8 cellular contexts compared by ENCODE assay signal in the genomic region with DNA sequence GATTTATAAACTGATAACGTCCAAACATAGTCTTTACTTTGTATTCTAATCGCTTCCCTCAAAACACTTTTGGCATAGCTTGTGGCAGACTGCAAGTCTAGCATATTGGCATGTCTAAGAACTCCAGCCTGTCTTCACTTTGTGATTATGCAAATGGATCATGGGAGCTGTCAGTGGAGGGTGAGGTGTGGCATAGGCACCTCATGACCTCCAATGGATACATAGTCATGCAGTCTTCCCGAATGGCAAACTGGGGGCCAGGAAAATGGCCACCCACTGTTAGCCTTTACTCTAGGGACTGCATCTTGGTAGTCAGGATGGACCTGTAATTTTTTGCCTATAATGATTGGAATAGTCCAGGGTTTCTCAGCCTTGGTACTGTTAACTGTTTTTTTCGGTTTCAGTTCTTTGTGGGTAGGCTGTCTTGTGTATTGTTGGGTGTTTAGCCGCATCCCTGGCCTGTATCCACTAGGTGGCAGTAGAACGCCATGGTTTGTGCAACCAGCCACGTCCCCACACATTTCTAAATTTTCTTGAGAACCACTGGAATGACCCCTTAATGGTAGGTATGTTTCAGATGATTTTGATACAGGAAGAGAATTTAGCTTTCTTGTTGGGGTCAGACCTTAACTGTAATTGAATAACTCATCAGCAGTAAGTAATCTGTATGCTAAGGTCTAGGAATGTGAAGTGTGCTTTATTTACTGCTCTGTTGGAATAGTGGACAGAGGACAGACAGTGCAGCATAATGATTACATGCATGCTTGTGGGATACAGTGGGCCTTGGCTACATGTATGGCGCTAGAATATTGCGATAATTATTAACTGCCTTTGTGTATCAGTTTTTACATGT. TPM values are rescaled to one million over a fixed set of nuclear protein-coding genes. Genes with fewer than 3 reads are reported as not detected.
DNase-seq lines count a peak whose midpoint lies in the region; ATAC-seq, FAIRE-seq and TF ChIP-seq lines count a peak whose summit lies in the region.

No MANE protein-coding gene starts in this region.

- no peaks in the 10 kb centered on the region for H3K79me2 ChIP-seq in K562 (ENCODE audit: control insufficient read depth, insufficient read depth, low read length)

- H3K4me3 ChIP-seq in K562, result no peak overlapping the region
- no peak overlapping the region for H3K4me3 ChIP-seq in iPS DF 6.9 (ENCODE audit: low read length)
- no peak overlapping the region for H3K4me3 ChIP-seq in small intestine (ENCODE audit: low read depth in 1 of 2, low read length in 2 of 2)

- CTCF ChIA-PET in K562 (lab: Yijun Ruan, JAX; ENCODE audit: low intra/inter-chr PET ratio), result interaction anchor here (0.6 to 2.2 kb wide), 6 partner anchors 52 to 1244 kb away, joined by 3 to 23 read pairs (median 5); no protein-coding TSS in a partner anchor

- BruUV-seq in K562 (replicated peaks; lab: Mats Ljungman, UMichigan), result no TSS peak

- H3K4me3 Mint-ChIP-seq in HFFc6, result peak overlapping the region; percentile 63

- H2AFZ ChIP-seq in K562 (ENCODE audit: low read depth, low read length), result no peak overlapping the region

- H3K9me3 Mint-ChIP-seq in HFFc6, result no peaks in the 10 kb centered on the region; the same call in 1 of the 2 replicates

- TF ChIP-seq RAD21 in K562 (CRISPR knock-in tag; conservative IDR thresholded peaks at IDR 0.05 in 1 of 2, IDR thresholded peaks at IDR 0.05 in 1 of 2), result peak; percentile 86 to 92

- DNase-seq in NCI-H2081 (lab: John Stamatoyannopoulos, UW) (peak; percentile 76 to 79), NCI-H2081 treated with DMSO at 0.1 percent for 48 hours (lab: John Stamatoyannopoulos, UW) (no peak), HFFc6 (peak; percentile 66), MV-4-11 (lab: John Stamatoyannopoulos, UW) (peak; percentile 76), K562 (ENCODE audit: extremely low read depth in 1 of 4, low spot score in 3 of 4) (peak; percentile 76 to 81 (median 77)), iPS DF 6.9 (ENCODE audit: low read depth, low spot score) (peak; percentile 60), small intestine (peak; percentile 77)

- no peak for TF ChIP-seq EP300 in K562 (IDR thresholded peaks at IDR 0.05; ENCODE audit: low read length)

- POLR2A ChIA-PET in K562 (lab: Yijun Ruan, JAX), result no interaction called here

- no peak overlapping the region for H3K9ac ChIP-seq in K562 (ENCODE audit: insufficient read depth in 1 of 2, low read depth in 2 of 2, low read length in 2 of 2)

- 8% methylated on average over 9 of the region's 9 CpGs for WGBS in K562 (ENCODE audit: insufficient coverage, low coverage, missing lambda C conversion rate)
- no CpG with 5 or more reads among the region's 9 CpGs for WGBS in iPS DF 6.9 (ENCODE audit: insufficient coverage, insufficient read length)
- 36 to 39% (median 38%) methylated on average over 9 of the region's 9 CpGs for WGBS in small intestine, 3 donors

- no peaks in the 10 kb centered on the region for H4K20me1 ChIP-seq in K562 (replicated peaks; ENCODE audit: control insufficient read depth, insufficient read depth, low read length)

- FAIRE-seq in TTC549 (lab: Jason Lieb, UNC) (peak; percentile 69), K562 (lab: Jason Lieb, UNC) (peak; percentile 93), small intestine (lab: Jason Lieb, UNC) (no peak)

- peaks cover under 1% of the 10 kb centered on the region; the same call in 1 of the 2 replicates for H3K36me3 Mint-ChIP-seq in HFFc6 (ENCODE audit: low read depth)

- H3K36me3 ChIP-seq in K562 (ENCODE audit: control insufficient read depth, insufficient read depth, low read length) (no peaks in the 10 kb centered on the region), iPS DF 6.9 (ENCODE audit: control insufficient read depth, insufficient read depth, low read length) (no peaks in the 10 kb centered on the region), small intestine (ENCODE audit: control insufficient read depth in 2 of 2, insufficient read depth in 2 of 2, low read length in 2 of 2) (no peaks in the 10 kb centered on the region)

- H3K4me2 ChIP-seq in K562 (ENCODE audit: insufficient read depth, low read length), result no peak overlapping the region; the same call in 1 of the 2 replicates

- H3K9me3 ChIP-seq in K562 (replicated peaks; ENCODE audit: control insufficient read depth, insufficient read depth, low read depth, low read length) (no peaks in the 10 kb centered on the region), iPS DF 6.9 (ENCODE audit: control insufficient read depth, insufficient read depth, low read length) (no peaks in the 10 kb centered on the region), small intestine (ENCODE audit: control insufficient read depth, low read depth) (no peaks in the 10 kb centered on the region)

- peak; percentile 94 for ATAC-seq in K562

- in situ Hi-C loops in K562 (cut with MboI), result loop anchor here (25.0 kb wide), 1 partner anchor 610 kb away; no protein-coding TSS in a partner anchor

- peaks cover 5 to 7% of the 10 kb centered on the region in 2 experiments; a peak in 4 of 5 replicates for H3K27me3 ChIP-seq in K562 (ENCODE audit: control insufficient read depth in 2 of 2, insufficient read depth in 2 of 2, low read length in 2 of 2)
- no peaks in the 10 kb centered on the region; the same call in 1 of the 2 replicates for H3K27me3 ChIP-seq in iPS DF 6.9 (ENCODE audit: control insufficient read depth, insufficient read depth, low read length)
- H3K27me3 ChIP-seq in small intestine (ENCODE audit: control insufficient read depth in 2 of 2, insufficient read depth in 2 of 2, low read length in 2 of 2), result no peaks in the 10 kb centered on the region

- no peaks in the 10 kb centered on the region for H3K27me3 Mint-ChIP-seq in HFFc6 (ENCODE audit: insufficient read depth)

- H3K27ac Mint-ChIP-seq in HFFc6, result peak overlapping the region; percentile 85

- H3K27ac ChIP-seq in K562 (ENCODE audit: extremely low read depth, low read depth, low read length) (no peak overlapping the region), iPS DF 6.9 (ENCODE audit: low read length) (no peak overlapping the region), small intestine (ENCODE audit: low read depth in 1 of 2, low read length in 1 of 2) (peak overlapping the region in 1 of 2 donors; percentile 51)

- H3K4me1 Mint-ChIP-seq in HFFc6 (ENCODE audit: low read depth), result peaks cover 42% of the 10 kb centered on the region

- intact Hi-C loops in K562 (cut with micrococcal nuclease), result loop anchor here (1.0 to 2.0 kb wide), 5 partner anchors 56 to 691 kb away; no protein-coding TSS in a partner anchor

- TF ChIP-seq CTCF in HFFc6 (IDR thresholded peaks at IDR 0.05) (peak; percentile 97), K562 (IDR thresholded peaks at IDR 0.05 in 2 of 3, conservative IDR thresholded peaks at IDR 0.05 in 1 of 3; ENCODE audit: insufficient read depth in 2 of 3, low read depth in 1 of 3, low read length in 3 of 3) (peak; percentile 81 to 90 (median 86))

- H3K4me1 ChIP-seq in K562 (replicated peaks in 1 of 2; ENCODE audit: control insufficient read depth in 2 of 2, insufficient read depth in 2 of 2, low read length in 2 of 2) (no peaks in the 10 kb centered on the region), iPS DF 6.9 (ENCODE audit: control insufficient read depth, insufficient read depth, low read length) (no peaks in the 10 kb centered on the region), small intestine (ENCODE audit: control insufficient read depth in 2 of 2, insufficient read depth in 1 of 2, low read depth in 1 of 2, low read length in 1 of 2) (no peaks in the 10 kb centered on the region)

- TF ChIP-seq POLR2A in K562 (conservative IDR thresholded peaks at IDR 0.05), result no peak

- H3K9me1 ChIP-seq in K562 (ENCODE audit: control insufficient read depth, insufficient read depth, low read length), result peaks cover 3% of the 10 kb centered on the region

RNA-seq across cellular contexts. Expression of gene GPR171, which starts 24.6 kb away (rescaled TPM):
- total RNA-seq in HFFc6 (2021; fragmentation: NEBNext Ultra II Directional; extraction: Animal tissue kit (Norgen Biotek cat#: 25700)), result not detected
- total RNA-seq in K562 (2011; cell fraction: chromatin; rRNA removed; ENCODE audit: low replicate concordance), result not detected in 2 replicates
- not detected in 2 replicates for total RNA-seq in K562 (2011; cell fraction: nucleolus; rRNA removed)
- not detected in 2 replicates for total RNA-seq in K562 (2011; cell fraction: nucleoplasm; rRNA removed)
- total RNA-seq in K562 (2014; rRNA removed) (not detected in 2 replicates), K562 (2014; rRNA removed; fragmentation: Illumina TruSeq; extraction: Trizol) (not detected in 2 replicates), K562 (2015; rRNA removed; fragmentation: Illumina TruSeq; extraction: Trizol) (not detected in 2 replicates), K562 (2021) (0.11 TPM in 1 of 2 replicates, not detected in the other)
- polyA plus RNA-seq in K562 (2011; rRNA removed) (not detected in 2 replicates), K562 (2014; fragmentation: Illumina TruSeq; extraction: Trizol) (not detected in 2 replicates), K562 (2014; fragmentation: Nextera tagmentation; extraction: Ambion mirVana) (not detected), K562 (2014; rRNA removed) (not detected in 2 replicates), small intestine (1 to 10 TPM; 1.6 to 3.5 (median 2.4) TPM)
- polyA plus RNA-seq in K562 (2011; cell fraction: cytosol; rRNA removed), result not detected in 2 replicates
- polyA plus RNA-seq in K562 (2011; cell fraction: nucleus; rRNA removed), result not detected in 2 replicates
- polyA plus RNA-seq in K562 (2012), result not detected in 2 replicates
- not detected in 2 replicates for polyA minus RNA-seq in K562 (2011; rRNA and poly(A)+ RNA removed)
- not detected in 2 replicates for polyA minus RNA-seq in K562 (2011; cell fraction: cytosol; rRNA and poly(A)+ RNA removed)
- not detected in 2 replicates for polyA minus RNA-seq in K562 (2011; cell fraction: nucleus; rRNA and poly(A)+ RNA removed)

RNA-seq across cellular contexts. Expression of gene P2RY14, which starts 50.7 kb away (rescaled TPM):
- not detected for total RNA-seq in HFFc6 (2021; fragmentation: NEBNext Ultra II Directional; extraction: Animal tissue kit (Norgen Biotek cat#: 25700))
- total RNA-seq in K562 (2011; cell fraction: chromatin; rRNA removed; ENCODE audit: low replicate concordance), result not detected in 2 replicates
- total RNA-seq in K562 (2011; cell fraction: nucleolus; rRNA removed), result not detected in 2 replicates
- not detected in 2 replicates for total RNA-seq in K562 (2011; cell fraction: nucleoplasm; rRNA removed)
- total RNA-seq in K562 (2014; rRNA removed) (not detected in 2 replicates), K562 (2014; rRNA removed; fragmentation: Illumina TruSeq; extraction: Trizol) (not detected in 2 replicates), K562 (2015; rRNA removed; fragmentation: Illumina TruSeq; extraction: Trizol) (not detected in 2 replicates), K562 (2021) (not detected in 2 replicates)
- polyA plus RNA-seq in K562 (2011; rRNA removed) (not detected in 2 replicates), K562 (2014; fragmentation: Illumina TruSeq; extraction: Trizol) (not detected in 2 replicates), K562 (2014; fragmentation: Nextera tagmentation; extraction: Ambion mirVana) (not detected), K562 (2014; rRNA removed) (not detected in 2 replicates), small intestine (1 to 10 TPM in 2 of 3 donors, not detected in 1; 1.1 to 5.5 TPM)
- not detected in 2 replicates for polyA plus RNA-seq in K562 (2011; cell fraction: cytosol; rRNA removed)
- polyA plus RNA-seq in K562 (2011; cell fraction: nucleus; rRNA removed), result not detected in 2 replicates
- polyA plus RNA-seq in K562 (2012), result not detected in 2 replicates
- polyA minus RNA-seq in K562 (2011; rRNA and poly(A)+ RNA removed), result not detected in 2 replicates
- not detected in 2 replicates for polyA minus RNA-seq in K562 (2011; cell fraction: cytosol; rRNA and poly(A)+ RNA removed)
- not detected in 2 replicates for polyA minus RNA-seq in K562 (2011; cell fraction: nucleus; rRNA and poly(A)+ RNA removed)
